12 cellular contexts compared by ENCODE assay signal in genomic region chr6:121236984-121237383, GRCh38.
"Had no signal": no experiment of that assay in that cellular context is flagged by ENCODE, and none has a peak within 500 bp of the region (broad histone marks: within the 10 kb centered on the region; RNA-seq: fewer than 3 reads in every experiment).

No MANE protein-coding gene starts in this region.

- H3K27me3 ChIP-seq: body of pancreas, dorsolateral prefrontal cortex, left lung, sigmoid colon, upper lobe of right lung had no signal

- H3K4me3 ChIP-seq: body of pancreas, dorsolateral prefrontal cortex, left lung, sigmoid colon, upper lobe of right lung had no signal

- DNase-seq: activated CD4-positive, alpha-beta T cell treated with anti-CD3 and anti-CD28 coated beads for 36 hours; activated CD4-positive, alpha-beta T cell treated with anti-CD3 and anti-CD28 coated beads, Interleukin-2, amount 50 U/mL, for 48 hours; activated naive CD8-positive, alpha-beta T cell treated with anti-CD3 and anti-CD28 coated beads, Interleukin-2, amount 10 ng/mL, durations not matched to agents 7 days and 5 days; activated T-cell treated with anti-CD3 and anti-CD28 coated beads for 4 hours; body of pancreas; dorsolateral prefrontal cortex; left lung; midbrain; posterior cingulate gyrus; sigmoid colon; stimulated activated naive CD4-positive, alpha-beta T cell; upper lobe of right lung had no signal

- H3K4me1 ChIP-seq: body of pancreas, left lung, sigmoid colon, upper lobe of right lung had no signal

- ATAC-seq: activated CD4-positive, alpha-beta T cell treated with anti-CD3 and anti-CD28 coated beads for 36 hours; body of pancreas; left lung; upper lobe of right lung had no signal

- H3K36me3 ChIP-seq: left lung, sigmoid colon, upper lobe of right lung had no signal

- H3K27ac ChIP-seq: body of pancreas, dorsolateral prefrontal cortex, left lung, sigmoid colon, upper lobe of right lung had no signal

- H3K9me3 ChIP-seq: body of pancreas, left lung, sigmoid colon, upper lobe of right lung had no signal
